ENCODE assay signal across 13 cellular contexts in the genomic region with DNA sequence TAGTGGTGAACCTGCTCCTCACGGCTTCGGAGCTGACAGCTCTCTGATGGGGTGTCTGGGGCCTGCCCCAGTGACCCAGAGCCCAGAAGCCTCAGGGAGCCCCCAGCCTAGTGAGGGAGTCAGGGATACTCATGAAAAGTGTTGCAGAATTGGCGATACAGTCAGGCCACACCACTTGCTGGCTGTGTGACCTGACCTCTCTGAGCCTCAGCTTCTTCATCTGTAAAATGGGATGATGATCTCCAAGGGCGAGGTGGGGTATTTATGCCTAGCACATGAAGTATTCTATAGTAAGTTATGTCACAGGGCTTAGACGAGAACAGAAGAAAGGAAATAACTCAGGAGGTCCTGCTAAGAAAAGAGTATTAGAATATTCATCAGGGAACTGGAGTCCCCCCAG. TPM values are rescaled to one million over a fixed set of nuclear protein-coding genes. Genes with fewer than 3 reads are reported as not detected.
A peak's percentile ranks its signal among the peaks of the same experiment; 100 is the strongest.
DNase-seq lines count a peak whose midpoint lies in the region; ATAC-seq, FAIRE-seq and TF ChIP-seq lines count a peak whose summit lies in the region.
"Had no signal": no experiment of that assay in that cellular context is flagged by ENCODE, and none has a peak within 500 bp of the region (broad histone marks: within the 10 kb centered on the region; RNA-seq: fewer than 3 reads in every experiment).

No MANE protein-coding gene starts in this region.

- H3K9ac ChIP-seq in astrocyte (ENCODE audit: low read length) = no peak overlapping the region
- H3K9ac ChIP-seq in HepG2 (ENCODE audit: insufficient read depth, low read depth, low read length) = no peak overlapping the region
- H3K9ac ChIP-seq: GM23248 had no signal

- DNase-seq in T-helper 1 cell = no peak
- no peak for DNase-seq in astrocyte (ENCODE audit: low read depth)
- no peak for DNase-seq in HepG2 (ENCODE audit: low spot score)
- no peak for DNase-seq in thoracic aorta (ENCODE audit: low spot score)
- no peak for DNase-seq in DMS153 treated with DMSO at 0.1 percent for 48 hours (lab: John Stamatoyannopoulos, UW; ENCODE audit: unreplicated experiment)
- DNase-seq in ACHN = no peak
- DNase-seq: GM23248; Kasumi-1; NCI-H345; SIG-M5; stimulated activated CD4-positive, alpha-beta T cell treated with anti-CD3 and anti-CD28 coated beads, Interleukin-2, amount 100 ng/mL, for 48 hours had no signal

- H2AFZ ChIP-seq in astrocyte (ENCODE audit: low read depth, low read length) (no peak overlapping the region), HepG2 (ENCODE audit: low read length) (no peak overlapping the region)

- H3K9me3 Mint-ChIP-seq in T-helper 1 cell treated with Interleukin-12 subunit alpha and Interleukin-12 subunit beta and Interleukin-4 antibody, amounts not matched to agents 30 μg/mL and 1 μg/mL, for 36 hours = peaks cover 5% of the 10 kb centered on the region
- H3K9me3 Mint-ChIP-seq in astrocyte (ENCODE audit: unreplicated experiment) = peaks cover 8% of the 10 kb centered on the region

- no peak for TF ChIP-seq POLR2A in HepG2 (IDR thresholded peaks at IDR 0.05; ENCODE audit: insufficient read depth in 1 of 2, low read depth in 2 of 2, low read length in 2 of 2)

- H3K79me2 ChIP-seq in astrocyte (ENCODE audit: insufficient read depth, low read length) = no peaks in the 10 kb centered on the region
- peaks cover 76% of the 10 kb centered on the region for H3K79me2 ChIP-seq in HepG2 (ENCODE audit: insufficient read depth, low read length)

- 84% methylated on average over 5 of the region's 5 CpGs for WGBS in HepG2 (ENCODE audit: low lambda C conversion rate)

- peak overlapping the region; percentile 45 for H3K4me3 Mint-ChIP-seq in T-helper 1 cell treated with Interleukin-12 subunit alpha and Interleukin-12 subunit beta and Interleukin-4 antibody, amounts not matched to agents 30 μg/mL and 1 μg/mL, for 36 hours
- H3K4me3 Mint-ChIP-seq in astrocyte (ENCODE audit: unreplicated experiment) = peak overlapping the region; percentile 88

- H3K4me3 ChIP-seq in astrocyte (ENCODE audit: insufficient read depth, low read depth, low read length) (no peak overlapping the region), HepG2 (replicated peaks in 1 of 3; ENCODE audit: insufficient read depth in 1 of 3, low read depth in 2 of 3, low read length in 3 of 3) (peak overlapping the region; percentile 69 to 83 (median 70); a peak in 4 of 6 replicates), thoracic aorta (peak overlapping the region; percentile 84)
- H3K4me3 ChIP-seq: GM23248 had no signal

- H3K4me2 ChIP-seq in astrocyte (ENCODE audit: low read length) (peak overlapping the region; percentile 89), HepG2 (ENCODE audit: low read depth, low read length) (peak overlapping the region; percentile 86)

- POLR2A ChIA-PET in HepG2 (lab: Yijun Ruan, JAX) = interaction anchor here (1.5 kb wide), 1 partner anchor 22 kb away, joined by 3 read pairs; no protein-coding TSS in a partner anchor

- H3K27me3 ChIP-seq in astrocyte (ENCODE audit: insufficient read depth, low read length) (peaks cover 6% of the 10 kb centered on the region), HepG2 (ENCODE audit: control insufficient read depth in 1 of 2, insufficient read depth in 2 of 2, low read length in 2 of 2) (no peaks in the 10 kb centered on the region), thoracic aorta (replicated peaks; ENCODE audit: insufficient read depth) (no peaks in the 10 kb centered on the region)

- no peaks in the 10 kb centered on the region for H3K36me3 ChIP-seq in astrocyte (ENCODE audit: insufficient read depth, low read length)
- H3K36me3 ChIP-seq in HepG2 (replicated peaks in 1 of 2; ENCODE audit: control insufficient read depth in 1 of 2, insufficient read depth in 2 of 2, low read length in 2 of 2) = peaks cover 0 to 11% of the 10 kb centered on the region in 2 experiments; a peak in 2 of 5 replicates
- H3K36me3 ChIP-seq in thoracic aorta = no peaks in the 10 kb centered on the region

- no TSS peak for BruUV-seq in HepG2 (replicated peaks; lab: Mats Ljungman, UMichigan)

- no peak overlapping the region for H3K27ac Mint-ChIP-seq in T-helper 1 cell treated with Interleukin-12 subunit alpha and Interleukin-12 subunit beta and Interleukin-4 antibody, amounts not matched to agents 30 μg/mL and 1 μg/mL, for 36 hours
- no peak overlapping the region for H3K27ac Mint-ChIP-seq in astrocyte (ENCODE audit: unreplicated experiment)

- FAIRE-seq in astrocyte (lab: Jason Lieb, UNC) (no peak), HepG2 (lab: Jason Lieb, UNC) (no peak)

- no peak for TF ChIP-seq CTCF in astrocyte (IDR thresholded peaks at IDR 0.05; ENCODE audit: insufficient read depth, low read depth, low read length)
- no peak for TF ChIP-seq CTCF in HepG2 (CRISPR knock-in tag; IDR thresholded peaks at IDR 0.05)
- no peak for TF ChIP-seq CTCF in thoracic aorta (IDR thresholded peaks at IDR 0.05)

- no peak overlapping the region for H3K27ac ChIP-seq in astrocyte (ENCODE audit: low read depth, low read length)
- no peak overlapping the region for H3K27ac ChIP-seq in HepG2 (ENCODE audit: extremely low read length, insufficient read depth, low read length)
- no peak overlapping the region for H3K27ac ChIP-seq in thoracic aorta
- H3K27ac ChIP-seq: GM23248 had no signal

- H3K4me1 ChIP-seq in astrocyte (ENCODE audit: insufficient read depth, low read length) (peaks cover 10% of the 10 kb centered on the region), HepG2 (ENCODE audit: insufficient read depth, low read length) (peaks cover 78% of the 10 kb centered on the region), thoracic aorta (ENCODE audit: control insufficient read depth in 1 of 2, low read depth in 2 of 2) (peaks cover 6 to 19% of the 10 kb centered on the region in 2 donors)

- H3K9me3 ChIP-seq in astrocyte (ENCODE audit: insufficient read depth, low read depth, low read length) (no peaks in the 10 kb centered on the region), HepG2 (ENCODE audit: low read length) (no peaks in the 10 kb centered on the region), thoracic aorta (no peaks in the 10 kb centered on the region)

- TF ChIP-seq RAD21 in HepG2 (CRISPR knock-in tag; IDR thresholded peaks at IDR 0.05) = no peak

- intact Hi-C loops in HepG2 (cut with micrococcal nuclease; ENCODE audit: unreplicated experiment) = no loop called here

- no peaks in the 10 kb centered on the region for H3K36me3 Mint-ChIP-seq in T-helper 1 cell treated with Interleukin-12 subunit alpha and Interleukin-12 subunit beta and Interleukin-4 antibody, amounts not matched to agents 30 μg/mL and 1 μg/mL, for 36 hours (ENCODE audit: low read depth)
- peaks cover 5% of the 10 kb centered on the region for H3K36me3 Mint-ChIP-seq in astrocyte (ENCODE audit: low read depth, unreplicated experiment)

- peaks cover 54% of the 10 kb centered on the region for H3K27me3 Mint-ChIP-seq in T-helper 1 cell treated with Interleukin-12 subunit alpha and Interleukin-12 subunit beta and Interleukin-4 antibody, amounts not matched to agents 30 μg/mL and 1 μg/mL, for 36 hours (ENCODE audit: low read depth)
- H3K27me3 Mint-ChIP-seq in astrocyte (ENCODE audit: low read depth, unreplicated experiment) = peaks cover 16% of the 10 kb centered on the region

- ATAC-seq in HepG2 = no peak
- no peak for ATAC-seq in thoracic aorta (ENCODE audit: insufficient number of reproducible peaks, low FRiP score, low read depth)
- no peak for ATAC-seq in GM18520 (IDR thresholded peaks at IDR 0.05; ENCODE audit: unreplicated experiment)

- CTCF ChIA-PET in HepG2 (lab: Yijun Ruan, JAX; ENCODE audit: low intra/inter-chr PET ratio, low total read pairs) = interaction anchor here (2.7 kb wide), 1 partner anchor 26 kb away, joined by 10 read pairs; no protein-coding TSS in a partner anchor

- TF ChIP-seq EP300 in HepG2 (IDR thresholded peaks at IDR 0.05; ENCODE audit: low read depth in 2 of 2, low read length in 2 of 2) = no peak
- TF ChIP-seq EP300 in HepG2 (CRISPR knock-in tag; IDR thresholded peaks at IDR 0.05; ENCODE audit: borderline replicate concordance) = no peak

- H4K20me1 ChIP-seq in astrocyte (ENCODE audit: insufficient read depth, low read length) (peaks cover 11% of the 10 kb centered on the region), HepG2 (ENCODE audit: insufficient read depth, low read length) (peaks cover 33% of the 10 kb centered on the region; the same call in 1 of the 2 replicates)

- H3K4me1 Mint-ChIP-seq in T-helper 1 cell treated with Interleukin-12 subunit alpha and Interleukin-12 subunit beta and Interleukin-4 antibody, amounts not matched to agents 30 μg/mL and 1 μg/mL, for 36 hours (ENCODE audit: low read depth) = peaks cover 16% of the 10 kb centered on the region
- H3K4me1 Mint-ChIP-seq in astrocyte (ENCODE audit: low read depth, unreplicated experiment) = peaks cover 20% of the 10 kb centered on the region

- in situ Hi-C loops in HepG2 (cut with HindIII; ENCODE audit: extremely low pct_ligation_motif_present, low pct_unique_long_range_greater_than_20kb) (no loop called here), ACHN (cut with HindIII; ENCODE audit: low pct_ligation_motif_present, low pct_unique_long_range_greater_than_20kb, low sequenced_read_pairs) (no loop called here)

TF ChIP-seq in HepG2, 621 proteins besides CTCF, POLR2A, EP300 and RAD21 (continues in another document):
- TF ChIP-seq ZNF768 (CRISPR knock-in tag; IDR thresholded peaks at IDR 0.05) = peak; percentile 66

RNA-seq across cellular contexts. Expression of gene TMEM51, which starts 1.6 kb away (rescaled TPM):
- 6.9 TPM in 2 replicates for total RNA-seq in astrocyte
- 6.3 and 12.2 TPM in 2 replicates for total RNA-seq in HepG2 (2016; rRNA removed; fragmentation: Illumina TruSeq; extraction: Trizol)
- 2.6 and 2.8 TPM in 2 replicates for total RNA-seq in HepG2 (2016; cell fraction: cytosol; rRNA removed; fragmentation: Illumina TruSeq; extraction: Trizol; ENCODE audit: low read depth)
- 7.0 and 9.8 TPM in 2 replicates for total RNA-seq in HepG2 (2016; cell fraction: insoluble cytoplasmic fraction; rRNA removed; fragmentation: Illumina TruSeq; extraction: Trizol)
- 5.3 and 6.5 TPM in 2 replicates for total RNA-seq in HepG2 (2016; cell fraction: membrane; rRNA removed; fragmentation: Illumina TruSeq; extraction: Trizol)
- 9.7 and 11.5 TPM in 2 replicates for total RNA-seq in HepG2 (2016; cell fraction: nucleus; rRNA removed; fragmentation: Illumina TruSeq; extraction: Trizol)
- polyA plus RNA-seq in HepG2 (2011; rRNA removed) = 18.5 and 22.3 TPM in 2 replicates
- polyA plus RNA-seq in HepG2 (2011; cell fraction: cytosol; rRNA removed) = 20.1 and 23.4 TPM in 2 replicates
- 14.3 and 18.6 TPM in 2 replicates for polyA plus RNA-seq in HepG2 (2011; cell fraction: nucleus; rRNA removed)
- 8.0 and 11.2 TPM in 2 replicates for polyA plus RNA-seq in HepG2 (2012)
- 1.9 and 2.3 TPM in 2 replicates for polyA plus RNA-seq in HepG2 (2016; cell fraction: cytosol; fragmentation: Illumina TruSeq; extraction: Trizol; ENCODE audit: low read depth)
- 8.4 and 8.6 TPM in 2 replicates for polyA plus RNA-seq in HepG2 (2016; cell fraction: insoluble cytoplasmic fraction; fragmentation: Illumina TruSeq; extraction: Trizol; ENCODE audit: low read depth)
- polyA plus RNA-seq in HepG2 (2016; cell fraction: membrane; fragmentation: Illumina TruSeq; extraction: Trizol; ENCODE audit: low read depth) = 3.7 and 4.9 TPM in 2 replicates
- polyA plus RNA-seq in HepG2 (2016; cell fraction: nucleus; fragmentation: Illumina TruSeq; extraction: Trizol; ENCODE audit: insufficient read depth, low read depth) = 23.6 and 23.8 TPM in 2 replicates
- 3.2 and 18.3 TPM in 2 replicates for polyA minus RNA-seq in HepG2 (2011; rRNA and poly(A)+ RNA removed; ENCODE audit: low replicate concordance)
- 8.7 and 9.4 TPM in 2 replicates for polyA minus RNA-seq in HepG2 (2011; cell fraction: cytosol; rRNA and poly(A)+ RNA removed)
- 8.6 and 9.4 TPM in 2 replicates for polyA minus RNA-seq in HepG2 (2011; cell fraction: nucleus; rRNA and poly(A)+ RNA removed)
- 1 to 10 TPM; 2.0 to 5.9 TPM for total RNA-seq in thoracic aorta
